1 cellular context compared by ENCODE assay signal in genomic region chr7:100484636-100485114, GRCh38.
TF ChIP-seq lines count a peak whose summit lies in the region.

No MANE protein-coding gene starts in this region.

TF ChIP-seq in H1, 55 proteins besides CTCF, POLR2A, EP300 and RAD21:
- no peak for TF ChIP-seq CHD1 (IDR thresholded peaks at IDR 0.05; ENCODE audit: low read depth, low read length)
- no peak for TF ChIP-seq JUND (IDR thresholded peaks at IDR 0.05; ENCODE audit: low read length)
- no peak for TF ChIP-seq MAFK (IDR thresholded peaks at IDR 0.05; ENCODE audit: low read depth, low read length)
- no peak for TF ChIP-seq CTBP2 (IDR thresholded peaks at IDR 0.05; ENCODE audit: borderline replicate concordance, insufficient read depth, insufficient read length, low read length)
- TF ChIP-seq CREB1 (IDR thresholded peaks at IDR 0.05) = no peak
- no peak for TF ChIP-seq CBX8 (IDR thresholded peaks at IDR 0.05; ENCODE audit: borderline replicate concordance, low read depth, low read length)
- TF ChIP-seq EZH2 (IDR thresholded peaks at IDR 0.05; ENCODE audit: low read depth, low read length, severe bottlenecking) = no peak
- TF ChIP-seq FOSL1 (IDR thresholded peaks at IDR 0.05; ENCODE audit: insufficient read depth, low read depth, low read length) = no peak
